In genomic region chr20:16488086-16488485, GRCh38 we compare ENCODE assay signal across 17 cellular contexts.
A peak's percentile ranks its signal among the peaks of the same experiment; 100 is the strongest.
DNase-seq lines count a peak whose midpoint lies in the region; ATAC-seq and FAIRE-seq lines count a peak whose summit lies in the region.
"Had no signal": no experiment of that assay in that cellular context is flagged by ENCODE, and none has a peak within 500 bp of the region (broad histone marks: within the 10 kb centered on the region; RNA-seq: fewer than 3 reads in every experiment).

No MANE protein-coding gene starts in this region.

- in situ Hi-C loops in G401 (cut with HindIII; ENCODE audit: low sequenced_read_pairs), result no loop called here

- no peaks in the 10 kb centered on the region for H3K4me1 Mint-ChIP-seq in stimulated activated naive CD8-positive, alpha-beta T cell treated with anti-CD3 and anti-CD28 coated beads, Interleukin-15, amount 100 ng/mL, for 72 hours

- no peak for FAIRE-seq in frontal cortex (lab: Jason Lieb, UNC)
- FAIRE-seq: H54 had no signal

- no peak overlapping the region for H3K4me3 Mint-ChIP-seq in stimulated activated naive CD8-positive, alpha-beta T cell treated with anti-CD3 and anti-CD28 coated beads, Interleukin-15, amount 100 ng/mL, for 72 hours
- H3K4me3 Mint-ChIP-seq: HFFc6 had no signal

- ATAC-seq in stimulated activated naive CD8-positive, alpha-beta T cell treated with anti-CD3 and anti-CD28 coated beads, Interleukin-15, amount 100 ng/mL, for 72 hours, result no peak

- peak overlapping the region in 1 of 2 donors; percentile 5 for H3K27ac Mint-ChIP-seq in stimulated activated naive CD8-positive, alpha-beta T cell treated with anti-CD3 and anti-CD28 coated beads, Interleukin-15, amount 100 ng/mL, for 72 hours
- H3K27ac Mint-ChIP-seq: HFFc6 had no signal

- H3K27me3 Mint-ChIP-seq in stimulated activated naive CD8-positive, alpha-beta T cell treated with anti-CD3 and anti-CD28 coated beads, Interleukin-15, amount 100 ng/mL, for 72 hours, result no peaks in the 10 kb centered on the region

- H3K9me3 Mint-ChIP-seq in stimulated activated naive CD8-positive, alpha-beta T cell treated with anti-CD3 and anti-CD28 coated beads, Interleukin-15, amount 100 ng/mL, for 72 hours, result no peaks in the 10 kb centered on the region

- peak; percentile 93 for DNase-seq in G401 (ENCODE audit: low spot score)
- peak; percentile 61 to 89 for DNase-seq in NCI-H446 (lab: John Stamatoyannopoulos, UW)
- DNase-seq in cerebellar cortex (ENCODE audit: low spot score), result peak; percentile 90
- DNase-seq in occipital lobe (lab: John Stamatoyannopoulos, UW), result peak; percentile 32
- DNase-seq in SKM-1 (lab: John Stamatoyannopoulos, UW; ENCODE audit: unreplicated experiment), result no peak
- no peak for DNase-seq in DMS53 (lab: John Stamatoyannopoulos, UW)
- no peak for DNase-seq in stimulated activated naive CD8-positive, alpha-beta T cell treated with anti-CD3 and anti-CD28 coated beads, Interleukin-15, amount 100 ng/mL, for 72 hours
- DNase-seq in frontal cortex (ENCODE audit: low spot score in 2 of 2), result no peak
- DNase-seq: HFFc6; MG63; NCI-H1092; NCI-H146; NCI-H510A treated with DMSO at 0.1 percent for 48 hours; NK-92 treated with Interleukin-12 subunit alpha and Interleukin-12 subunit beta, amount 100 ng/mL, for 24 hours; SHP77; SK-N-SH had no signal

Comparison
In these comparisons a context has a peak if more than half of its experiments do, and no peak if none do; other contexts are left out.
1. DNase-seq: peak in G401 (single experiment), NCI-H446 (2 of 2), cerebellar cortex (single experiment) and occipital lobe (single experiment); none in SKM-1 (single experiment), DMS53 (single experiment), stimulated activated naive CD8-positive, alpha-beta T cell treated with anti-CD3 and anti-CD28 coated beads, Interleukin-15, amount 100 ng/mL, for 72 hours (0 of 2) and frontal cortex (0 of 2).